9 cellular contexts compared by ENCODE assay signal in the genomic region with DNA sequence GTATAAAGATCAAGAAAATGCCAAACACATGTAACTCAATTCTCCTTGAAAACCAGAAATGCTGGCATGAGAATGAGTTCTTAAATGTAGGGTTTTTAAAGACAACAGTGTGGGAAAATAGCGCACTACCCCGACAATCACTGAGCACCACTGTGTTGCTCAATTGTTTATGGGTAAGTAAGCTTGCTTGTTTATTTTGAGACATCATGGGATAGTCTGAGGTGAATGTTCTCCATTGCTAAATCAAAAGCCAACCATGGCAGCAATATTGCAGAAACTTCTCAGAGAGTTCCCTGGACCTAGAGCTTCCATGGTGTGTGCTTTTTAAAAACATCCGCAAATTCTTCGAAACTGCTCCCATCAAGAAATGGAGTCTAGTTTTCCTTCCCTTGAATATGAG.
"Had no signal": no experiment of that assay in that cellular context is flagged by ENCODE, and none has a peak within 500 bp of the region (broad histone marks: within the 10 kb centered on the region; RNA-seq: fewer than 3 reads in every experiment).

No MANE protein-coding gene starts in this region.

- H3K9me3 Mint-ChIP-seq: GM23338, H9 had no signal

- H3K4me3 ChIP-seq: GM23248, GM23338, HAP-1 had no signal

- H3K4me3 Mint-ChIP-seq: GM23338, H9, HFFc6 had no signal

- H3K9me3 ChIP-seq: HAP-1 had no signal

- DNase-seq: GM23248, GOT3, H7, H9, HCEC 1CT, HFFc6 had no signal

- H3K27ac Mint-ChIP-seq: GM23338, HFFc6 had no signal

- H3K27ac ChIP-seq: GM23248 had no signal

- H3K36me3 ChIP-seq: HAP-1 had no signal

- ATAC-seq: GM23338, HCT116 had no signal
